Comparison of ENCODE assay signal across 9 cellular contexts in the genomic region with DNA sequence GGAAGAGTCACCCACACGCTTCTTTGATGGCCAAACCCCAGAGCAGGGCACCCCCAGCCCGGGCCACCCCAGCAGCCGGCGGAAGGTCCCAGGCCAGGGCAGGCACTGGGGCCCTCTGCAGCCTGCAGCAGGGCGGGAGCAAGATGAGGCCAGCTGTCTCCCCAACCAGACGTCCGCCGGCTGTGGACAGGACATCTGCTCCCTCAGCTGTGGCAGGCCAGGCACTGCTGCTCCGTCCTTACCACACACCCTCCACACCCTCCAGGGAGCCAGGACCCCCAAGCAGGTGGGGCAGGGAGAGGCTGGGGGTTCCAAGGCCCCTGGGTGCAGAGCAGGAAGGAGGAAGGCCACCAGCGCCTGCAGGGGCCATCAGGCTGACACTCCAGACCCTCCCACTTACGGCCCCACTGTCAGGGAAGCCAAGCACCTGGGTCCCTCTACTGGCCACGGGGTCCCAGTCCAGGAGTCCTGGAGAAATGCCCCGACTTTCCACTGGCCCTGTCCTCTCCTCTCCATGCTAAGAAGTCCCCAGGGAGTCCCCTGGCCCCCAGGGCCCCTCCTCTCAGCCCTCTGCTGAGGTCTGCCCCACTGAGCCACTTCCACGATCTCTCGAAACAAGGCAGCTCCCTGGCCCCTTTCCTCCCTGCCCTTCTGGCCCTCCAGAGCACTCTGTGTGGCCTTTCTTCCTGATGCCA. TPM values are rescaled to one million over a fixed set of nuclear protein-coding genes. Genes with fewer than 3 reads are reported as not detected.
DNase-seq lines count a peak whose midpoint lies in the region; TF ChIP-seq lines count a peak whose summit lies in the region.
"Had no signal": no experiment of that assay in that cellular context is flagged by ENCODE, and none has a peak within 500 bp of the region (broad histone marks: within the 10 kb centered on the region; RNA-seq: fewer than 3 reads in every experiment).

No MANE protein-coding gene starts in this region.

- peaks cover 11% of the 10 kb centered on the region for H3K27me3 Mint-ChIP-seq in neural crest cell (ENCODE audit: low read depth)

- no peaks in the 10 kb centered on the region for H3K9me3 Mint-ChIP-seq in neural crest cell

- no peak overlapping the region for H3K27ac Mint-ChIP-seq in neural crest cell (ENCODE audit: unreplicated experiment)

- no peaks in the 10 kb centered on the region for H3K36me3 Mint-ChIP-seq in neural crest cell (ENCODE audit: low read depth)

- no peaks in the 10 kb centered on the region for H4K20me1 ChIP-seq in GM23248 (ENCODE audit: insufficient read depth)

- in situ Hi-C loops in GM23248 (cut with MboI), result loop anchor here (25.0 kb wide), 1 partner anchor 455 kb away; no protein-coding TSS in a partner anchor

- no peaks in the 10 kb centered on the region for H3K79me2 ChIP-seq in GM23248 (ENCODE audit: insufficient read depth)

- peak; percentile 1 for DNase-seq in stimulated activated CD4-positive, alpha-beta T cell treated with anti-CD3 and anti-CD28 coated beads, Interleukin-15, amount 100 ng/mL, for 24 hours
- no peak for DNase-seq in stimulated activated CD4-positive, alpha-beta T cell treated with anti-CD3 and anti-CD28 coated beads, Interleukin-1b, Interleukin-23, amount 100 ng/mL, for 48 hours
- DNase-seq in coronary artery (ENCODE audit: low spot score) (peak; percentile 66), neural crest cell (ENCODE audit: low read depth, low spot score) (no peak), uterus (no peak), NCI-H526 (lab: John Stamatoyannopoulos, UW) (no peak), pons (ENCODE audit: low spot score) (no peak), GM23248 (no peak)
- DNase-seq: C1 segment of cervical spinal cord had no signal

- H2AFZ ChIP-seq in GM23248, result no peak overlapping the region

- no peak overlapping the region for H3K4me3 Mint-ChIP-seq in neural crest cell

- no peak overlapping the region for H3K4me2 ChIP-seq in GM23248 (ENCODE audit: unreplicated experiment)

- TF ChIP-seq CTCF in coronary artery (IDR thresholded peaks at IDR 0.05) (no peak), neural crest cell (conservative IDR thresholded peaks at IDR 0.05) (peak; percentile 26), uterus (IDR thresholded peaks at IDR 0.05) (no peak)

- 0 out of 2 replicates have a peak, but pooled peaks cover 4% of the 10 kb centered on the region for H3F3A ChIP-seq in GM23248 (ENCODE audit: insufficient read depth)

- H3K27me3 ChIP-seq in uterus (no peaks in the 10 kb centered on the region), GM23248 (replicated peaks; ENCODE audit: insufficient read depth) (no peaks in the 10 kb centered on the region)

- H3K27ac ChIP-seq in coronary artery, result no peak overlapping the region
- H3K27ac ChIP-seq in uterus, result no peak overlapping the region
- H3K27ac ChIP-seq in GM23248, result no peak overlapping the region

- no peaks in the 10 kb centered on the region for H3K9me3 ChIP-seq in uterus
- H3K9me3 ChIP-seq in GM23248 (ENCODE audit: low read depth), result no peaks in the 10 kb centered on the region

- intact Hi-C loops in uterus (cut with DNase I; ENCODE audit: low total_unique reads), result no loop called here

- H3K4me3 ChIP-seq in coronary artery (no peak overlapping the region), uterus (no peak overlapping the region), GM23248 (no peak overlapping the region)

- no peaks in the 10 kb centered on the region for H3K9me2 ChIP-seq in GM23248 (ENCODE audit: insufficient read depth)

- no peak overlapping the region for H3K9ac ChIP-seq in GM23248

- H3K4me1 Mint-ChIP-seq in neural crest cell, result peaks cover 11% of the 10 kb centered on the region

- WGBS in GM23248 (ENCODE audit: low coverage in 1 of 2, low lambda C conversion rate in 2 of 2, missing lambda C conversion rate in 2 of 2), 2 experiments, result 59 to 68% methylated on average over 6 to 14 of the region's 15 CpGs

- H3K36me3 ChIP-seq in uterus, result no peaks in the 10 kb centered on the region
- no peaks in the 10 kb centered on the region for H3K36me3 ChIP-seq in GM23248 (ENCODE audit: low read depth)

- no peak for TF ChIP-seq POLR2A in uterus (IDR thresholded peaks at IDR 0.05)

- H3K4me1 ChIP-seq in uterus, result peaks cover 0 to 7% of the 10 kb centered on the region in 2 donors
- peaks cover 8% of the 10 kb centered on the region; the same call in 1 of the 2 replicates for H3K4me1 ChIP-seq in GM23248 (ENCODE audit: insufficient read depth)

RNA-seq across cellular contexts. Expression of gene WNT9A, which starts 5.6 kb away (rescaled TPM):
- total RNA-seq in neural crest cell (0.48 and 0.54 TPM in 2 replicates), uterus (1 to 10 TPM in 3 of 4 donors, not detected in 1; 2.4 to 6.8 (median 4.4) TPM)
- total RNA-seq in GM23248 (2014; rRNA removed; shearing (Covaris generic)), result 2.1 TPM in 2 replicates
- 0.09 and 0.29 TPM in 2 replicates for polyA plus RNA-seq in GM23248 (2016; fragmentation: Nextera tagmentation; extraction: Ambion mirVana)

Comparison
In these comparisons a context has a peak if more than half of its experiments do, and no peak if none do; other contexts are left out.
1. DNase-seq: peak in stimulated activated CD4-positive, alpha-beta T cell treated with anti-CD3 and anti-CD28 coated beads, Interleukin-15, amount 100 ng/mL, for 24 hours (single experiment) and coronary artery (single experiment); none in stimulated activated CD4-positive, alpha-beta T cell treated with anti-CD3 and anti-CD28 coated beads, Interleukin-1b, Interleukin-23, amount 100 ng/mL, for 48 hours (single experiment), neural crest cell (single experiment), uterus (0 of 2), NCI-H526 (0 of 2), pons (single experiment) and GM23248 (single experiment).